In the genomic region with DNA sequence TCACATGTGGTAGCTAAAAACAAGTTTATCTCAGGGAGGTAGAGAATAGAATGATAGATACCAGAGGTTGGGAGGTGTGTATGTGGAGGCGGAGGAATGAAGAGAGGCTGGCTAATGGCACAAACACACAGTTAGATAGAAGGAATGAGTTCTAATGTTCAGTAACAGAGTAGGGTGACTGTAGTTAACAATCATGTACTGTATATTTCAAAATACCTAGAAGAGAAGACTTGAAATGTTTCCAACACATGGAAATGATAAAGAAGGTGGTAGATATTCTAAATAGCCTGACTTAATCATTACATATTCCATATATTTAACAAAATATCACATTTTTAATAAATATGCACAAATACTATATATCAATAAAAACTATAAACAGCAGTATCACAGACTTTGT, we compare ENCODE assay signal across 16 cellular contexts. TPM values are rescaled to one million over a fixed set of nuclear protein-coding genes. Genes with fewer than 3 reads are reported as not detected.
DNase-seq lines count a peak whose midpoint lies in the region; ATAC-seq, FAIRE-seq and TF ChIP-seq lines count a peak whose summit lies in the region.
"Had no signal": no experiment of that assay in that cellular context is flagged by ENCODE, and none has a peak within 500 bp of the region (broad histone marks: within the 10 kb centered on the region; RNA-seq: fewer than 3 reads in every experiment).

No MANE protein-coding gene starts in this region.

- H3K4me1 ChIP-seq in IMR-90 (ENCODE audit: control insufficient read depth, insufficient read depth, low read length) (peaks cover 3% of the 10 kb centered on the region; the same call in 1 of the 2 replicates), astrocyte (ENCODE audit: insufficient read depth, low read length) (peaks cover 11% of the 10 kb centered on the region), osteoblast (ENCODE audit: insufficient read depth, low read length) (peaks cover 17% of the 10 kb centered on the region)
- H3K4me1 ChIP-seq: A549, Caco-2 had no signal

- no peak overlapping the region for H3K4me3 ChIP-seq in IMR-90 (ENCODE audit: insufficient read depth, low read depth, low read length)
- H3K4me3 ChIP-seq in astrocyte (ENCODE audit: insufficient read depth, low read depth, low read length): no peak overlapping the region
- H3K4me3 ChIP-seq in osteoblast (ENCODE audit: insufficient read depth, low read length): no peak overlapping the region
- H3K4me3 ChIP-seq: A549, BLaER1 had no signal

- H3K4me1 Mint-ChIP-seq in astrocyte (ENCODE audit: low read depth, unreplicated experiment): peaks cover 23% of the 10 kb centered on the region
- H3K4me1 Mint-ChIP-seq in naive thymus-derived CD8-positive, alpha-beta T cell: no peaks in the 10 kb centered on the region

- no peak overlapping the region for H3K23ac ChIP-seq in IMR-90 (ENCODE audit: low read depth, low read length)

- no peaks in the 10 kb centered on the region for H3K27me3 ChIP-seq in IMR-90 (ENCODE audit: control insufficient read depth, insufficient read depth, low read length)
- no peaks in the 10 kb centered on the region for H3K27me3 ChIP-seq in astrocyte (ENCODE audit: insufficient read depth, low read length)
- no peaks in the 10 kb centered on the region for H3K27me3 ChIP-seq in osteoblast (ENCODE audit: insufficient read depth, low read length)
- H3K27me3 ChIP-seq: BLaER1 had no signal

- no peaks in the 10 kb centered on the region for H4K20me1 ChIP-seq in IMR-90 (ENCODE audit: insufficient read depth, low read length)
- H4K20me1 ChIP-seq in astrocyte (ENCODE audit: insufficient read depth, low read length): no peaks in the 10 kb centered on the region
- H4K20me1 ChIP-seq in osteoblast (ENCODE audit: insufficient read depth, low read length): no peaks in the 10 kb centered on the region
- H4K20me1 ChIP-seq: BLaER1 had no signal

- H3K9me1 ChIP-seq in IMR-90 (ENCODE audit: insufficient read depth, low read length): no peaks in the 10 kb centered on the region

- CTCF ChIA-PET in IMR-90 (lab: Yijun Ruan, JAX): no interaction called here

- peaks cover 22% of the 10 kb centered on the region for H3K9me3 Mint-ChIP-seq in astrocyte (ENCODE audit: unreplicated experiment)
- H3K9me3 Mint-ChIP-seq in naive thymus-derived CD8-positive, alpha-beta T cell: peaks cover 0 to 13% (median under 1%) of the 10 kb centered on the region in 9 donors

- no peak overlapping the region for H3K4me3 Mint-ChIP-seq in astrocyte (ENCODE audit: unreplicated experiment)
- no peak overlapping the region for H3K4me3 Mint-ChIP-seq in naive thymus-derived CD8-positive, alpha-beta T cell
- H3K4me3 Mint-ChIP-seq: CD8-positive, alpha-beta memory T cell; IgD-negative memory B cell had no signal

- H3K36me3 ChIP-seq in IMR-90 (ENCODE audit: control insufficient read depth, insufficient read depth, low read length): no peaks in the 10 kb centered on the region
- no peaks in the 10 kb centered on the region for H3K36me3 ChIP-seq in astrocyte (ENCODE audit: insufficient read depth, low read length)
- no peaks in the 10 kb centered on the region for H3K36me3 ChIP-seq in osteoblast (ENCODE audit: insufficient read depth, low read length)
- H3K36me3 ChIP-seq: BLaER1 had no signal

- H3K18ac ChIP-seq in IMR-90 (ENCODE audit: low read depth, low read length): no peak overlapping the region; the same call in 1 of the 2 replicates

- no TSS peak for BruUV-seq in IMR-90 (replicated peaks; lab: Mats Ljungman, UMichigan)

- H2AFZ ChIP-seq in IMR-90 (replicated peaks; ENCODE audit: low read length, poor library complexity): no peak overlapping the region
- no peak overlapping the region for H2AFZ ChIP-seq in astrocyte (ENCODE audit: low read depth, low read length)
- H2AFZ ChIP-seq in osteoblast (ENCODE audit: low read length): no peak overlapping the region

- no peaks in the 10 kb centered on the region for H3K79me1 ChIP-seq in IMR-90 (ENCODE audit: low read depth in 1 of 2, low read length in 2 of 2)

- ATAC-seq in IMR-90 (ENCODE audit: low read depth) (no peak), GM19328 (IDR thresholded peaks at IDR 0.05; ENCODE audit: unreplicated experiment) (no peak)
- no peak for ATAC-seq in naive thymus-derived CD8-positive, alpha-beta T cell
- ATAC-seq: A549 had no signal

- no peak overlapping the region for H3K4ac ChIP-seq in IMR-90 (ENCODE audit: low read depth, low read length)

- POLR2A ChIA-PET in IMR-90 (lab: Charles Lee; ENCODE audit: unreplicated experiment): no interaction called here
- POLR2A ChIA-PET in naive thymus-derived CD8-positive, alpha-beta T cell (lab: Charles Lee): no interaction called here

- dilution Hi-C loops in IMR-90 (cut with HindIII; ENCODE audit: low sequenced_read_pairs, unreplicated experiment): no loop called here

- H3K27me3 Mint-ChIP-seq in astrocyte (ENCODE audit: low read depth, unreplicated experiment): no peaks in the 10 kb centered on the region
- H3K27me3 Mint-ChIP-seq in naive thymus-derived CD8-positive, alpha-beta T cell: peaks cover 0 to 16% (median 0%) of the 10 kb centered on the region in 5 donors
- H3K27me3 Mint-ChIP-seq: IgD-negative memory B cell had no signal

- no peak overlapping the region for H2AK9ac ChIP-seq in IMR-90 (replicated peaks; ENCODE audit: low read depth, low read length, poor library complexity)

- H3K27ac ChIP-seq in IMR-90 (ENCODE audit: insufficient read depth, low read length): no peak overlapping the region
- peak overlapping the region; percentile 88 for H3K27ac ChIP-seq in astrocyte (ENCODE audit: low read depth, low read length)
- peak overlapping the region; percentile 90 for H3K27ac ChIP-seq in osteoblast (ENCODE audit: low read depth, low read length)
- H3K27ac ChIP-seq: A549, BLaER1 had no signal

- no peak for FAIRE-seq in astrocyte (lab: Jason Lieb, UNC)
- FAIRE-seq: A549, GM19239 had no signal

- peak; percentile 5 for DNase-seq in IMR-90
- no peak for DNase-seq in astrocyte (ENCODE audit: low read depth)
- no peak for DNase-seq in osteoblast (ENCODE audit: insufficient read length, low spot score, missing footprints)
- DNase-seq in activated naive CD4-positive, alpha-beta T cell treated with Interleukin-2 at 50 U/mL for 16 hours: no peak
- DNase-seq in naive thymus-derived CD8-positive, alpha-beta T cell: no peak
- DNase-seq: AML-193; Caco-2; CD8-positive, alpha-beta memory T cell; DND-41; GF-D8 had no signal

- no peak for TF ChIP-seq RAD21 in IMR-90 (IDR thresholded peaks at IDR 0.05; ENCODE audit: low read length)

- TF ChIP-seq CTCF in IMR-90 (conservative IDR thresholded peaks at IDR 0.05; ENCODE audit: low read depth, low read length): no peak
- no peak for TF ChIP-seq CTCF in astrocyte (IDR thresholded peaks at IDR 0.05; ENCODE audit: insufficient read depth, low read depth, low read length)
- TF ChIP-seq CTCF in osteoblast (IDR thresholded peaks at IDR 0.05; ENCODE audit: extremely low read depth, low read depth, low read length): no peak

- intact Hi-C loops in IMR-90 (cut with micrococcal nuclease): no loop called here

- no peak overlapping the region for H4K8ac ChIP-seq in IMR-90 (ENCODE audit: low read depth in 2 of 2, low read length in 2 of 2)

- H3K56ac ChIP-seq in IMR-90 (ENCODE audit: extremely low read depth, insufficient read depth, low read length): no peak overlapping the region

- peaks cover 3% of the 10 kb centered on the region for H3K36me3 Mint-ChIP-seq in astrocyte (ENCODE audit: low read depth, unreplicated experiment)
- peaks cover 0 to 12% (median 0%) of the 10 kb centered on the region in 3 donors for H3K36me3 Mint-ChIP-seq in naive thymus-derived CD8-positive, alpha-beta T cell
- H3K36me3 Mint-ChIP-seq: IgD-negative memory B cell had no signal

- H2BK15ac ChIP-seq in IMR-90 (ENCODE audit: low read depth, low read length): no peak overlapping the region

- no peak overlapping the region for H4K91ac ChIP-seq in IMR-90 (ENCODE audit: insufficient read depth, low read depth, low read length)

- H3K27ac Mint-ChIP-seq in astrocyte (ENCODE audit: unreplicated experiment): no peak overlapping the region
- no peak overlapping the region for H3K27ac Mint-ChIP-seq in naive thymus-derived CD8-positive, alpha-beta T cell
- H3K27ac Mint-ChIP-seq: CD8-positive, alpha-beta memory T cell; IgD-negative memory B cell had no signal

- H2BK120ac ChIP-seq in IMR-90 (ENCODE audit: low read depth, low read length): peak overlapping the region; percentile 43; the same call in 1 of the 2 replicates

- peak overlapping the region; percentile 37 for H2BK5ac ChIP-seq in IMR-90 (ENCODE audit: low read depth, low read length, poor library complexity, severe bottlenecking)

- WGBS in IMR-90 (ENCODE audit: extremely low coverage in 2 of 2, insufficient read length in 1 of 2), 2 experiments: no CpG with 5 or more reads among the region's 1 CpG

- H3K9ac ChIP-seq in IMR-90 (ENCODE audit: low read depth, low read length) (no peak overlapping the region), astrocyte (ENCODE audit: low read length) (no peak overlapping the region)
- H3K9ac ChIP-seq: BLaER1 had no signal

- H3K79me2 ChIP-seq in astrocyte (ENCODE audit: insufficient read depth, low read length) (no peaks in the 10 kb centered on the region), osteoblast (ENCODE audit: insufficient read depth, low read length) (no peaks in the 10 kb centered on the region)

- H3K9me3 ChIP-seq in IMR-90 (ENCODE audit: control insufficient read depth, insufficient read depth, low read length) (no peaks in the 10 kb centered on the region), astrocyte (ENCODE audit: insufficient read depth, low read depth, low read length) (peaks cover 3% of the 10 kb centered on the region), osteoblast (ENCODE audit: low read depth, low read length) (no peaks in the 10 kb centered on the region)
- H3K9me3 ChIP-seq: Caco-2 had no signal

- no peak overlapping the region for H4K5ac ChIP-seq in IMR-90 (ENCODE audit: low read depth, low read length)

- no peak overlapping the region; the same call in 1 of the 2 replicates for H2AK5ac ChIP-seq in IMR-90 (ENCODE audit: low read depth, low read length)

- in situ Hi-C loops in IMR-90 (cut with MboI; ENCODE audit: low sequenced_read_pairs): no loop called here

- no peak overlapping the region for H3K14ac ChIP-seq in IMR-90 (replicated peaks; ENCODE audit: low read depth, low read length)

- no peak overlapping the region for H3K4me2 ChIP-seq in IMR-90 (ENCODE audit: low read depth, low read length)
- H3K4me2 ChIP-seq in astrocyte (ENCODE audit: low read length): no peak overlapping the region
- H3K4me2 ChIP-seq in osteoblast (ENCODE audit: insufficient read depth, low read length): no peak overlapping the region
- H3K4me2 ChIP-seq: BLaER1 had no signal

- no peak overlapping the region for H2BK20ac ChIP-seq in IMR-90 (ENCODE audit: low read depth, low read length)

- TF ChIP-seq POLR2A in IMR-90 (IDR thresholded peaks at IDR 0.05; ENCODE audit: low read depth, low read length): no peak

TF ChIP-seq in IMR-90, 13 proteins besides CTCF, POLR2A, EP300 and RAD21 (continues in another document):
- no peak for TF ChIP-seq FOS (IDR thresholded peaks at IDR 0.05; ENCODE audit: low read depth, low read length)

RNA-seq across cellular contexts. Expression of a gene that starts 8.9 kb away (rescaled TPM):
- total RNA-seq in IMR-90 (2012; rRNA removed): not detected in 2 replicates
- polyA plus RNA-seq in IMR-90 (2012; rRNA removed): not detected in 2 replicates
- polyA plus RNA-seq in IMR-90 (2012; cell fraction: cytosol; rRNA removed): not detected in 2 replicates
- not detected in 2 replicates for polyA plus RNA-seq in IMR-90 (2012; cell fraction: nucleus; rRNA removed; ENCODE audit: low replicate concordance)
- not detected in 2 replicates for total RNA-seq in astrocyte
- under 0.01 and 0.29 TPM in 2 replicates for total RNA-seq in osteoblast
- total RNA-seq in naive thymus-derived CD8-positive, alpha-beta T cell: 1 to 10 TPM in 1 of 2 experiments, under 1 TPM in 1; 0.88 to 1.9 TPM
- polyA plus RNA-seq in naive thymus-derived CD8-positive, alpha-beta T cell: 1 to 10 TPM; 1.3 to 3.1 (median 3.0) TPM
- total RNA-seq: Caco-2, HT-29 had no signal
- polyA plus RNA-seq: A549 had no signal
